In the genomic region with DNA sequence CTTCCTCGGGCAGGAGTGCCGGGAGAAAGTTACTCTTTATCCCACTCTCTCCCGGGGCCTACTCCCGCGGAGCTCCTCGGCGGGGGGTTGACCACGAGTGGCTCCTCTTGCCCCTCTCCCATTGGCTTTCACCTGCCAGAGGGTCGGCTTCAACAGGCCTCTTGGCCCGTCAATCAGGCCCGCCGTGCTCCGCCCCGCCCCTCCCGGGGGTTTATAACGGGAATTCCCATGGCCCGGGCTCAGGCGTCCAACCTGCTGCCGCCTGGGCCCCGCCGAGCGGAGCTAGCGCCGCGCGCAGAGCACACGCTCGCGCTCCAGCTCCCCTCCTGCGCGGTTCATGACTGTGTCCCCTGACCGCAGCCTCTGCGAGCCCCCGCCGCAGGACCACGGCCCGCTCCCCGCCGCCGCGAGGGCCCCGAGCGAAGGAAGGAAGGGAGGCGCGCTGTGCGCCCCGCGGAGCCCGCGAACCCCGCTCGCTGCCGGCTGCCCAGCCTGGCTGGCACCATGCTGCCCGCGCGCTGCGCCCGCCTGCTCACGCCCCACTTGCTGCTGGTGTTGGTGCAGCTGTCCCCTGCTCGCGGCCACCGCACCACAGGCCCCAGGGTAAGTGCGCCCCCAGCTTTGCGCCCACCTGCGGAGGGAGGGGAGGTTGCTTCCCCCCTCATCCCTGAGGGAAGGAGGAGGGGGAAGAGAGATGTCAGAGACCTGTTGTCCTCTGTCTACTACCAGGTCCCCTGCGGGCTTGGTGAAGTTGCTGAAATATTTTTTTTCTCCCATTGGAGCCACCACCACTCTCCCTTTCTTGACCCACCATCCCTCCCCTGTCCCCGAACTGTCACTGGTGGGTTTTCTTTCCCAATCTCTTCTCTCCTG, we compare ENCODE assay signal across 9 cellular contexts. TPM values are rescaled to one million over a fixed set of nuclear protein-coding genes. Genes with fewer than 3 reads are reported as not detected.
DNase-seq lines count a peak whose midpoint lies in the region; ATAC-seq lines count a peak whose summit lies in the region.
"Had no signal": no experiment of that assay in that cellular context is flagged by ENCODE, and none has a peak within 500 bp of the region (broad histone marks: within the 10 kb centered on the region; RNA-seq: fewer than 3 reads in every experiment).

A gene with protein sequence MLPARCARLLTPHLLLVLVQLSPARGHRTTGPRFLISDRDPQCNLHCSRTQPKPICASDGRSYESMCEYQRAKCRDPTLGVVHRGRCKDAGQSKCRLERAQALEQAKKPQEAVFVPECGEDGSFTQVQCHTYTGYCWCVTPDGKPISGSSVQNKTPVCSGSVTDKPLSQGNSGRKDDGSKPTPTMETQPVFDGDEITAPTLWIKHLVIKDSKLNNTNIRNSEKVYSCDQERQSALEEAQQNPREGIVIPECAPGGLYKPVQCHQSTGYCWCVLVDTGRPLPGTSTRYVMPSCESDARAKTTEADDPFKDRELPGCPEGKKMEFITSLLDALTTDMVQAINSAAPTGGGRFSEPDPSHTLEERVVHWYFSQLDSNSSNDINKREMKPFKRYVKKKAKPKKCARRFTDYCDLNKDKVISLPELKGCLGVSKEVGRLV (plus strand): TSS at position 242 of the 873 bp plus-strand sequence. CDS start 263 bp downstream, at position 505.

- H3K4me2 ChIP-seq in mesenchymal stem cell (ENCODE audit: low read length, poor library complexity, severe bottlenecking), result peak within 1 kb of the TSS; percentile 83

- no peak within 1 kb of the TSS for H2AK5ac ChIP-seq in mesenchymal stem cell (ENCODE audit: low read length, severe bottlenecking)

- no peak within 1 kb of the TSS for H3K23ac ChIP-seq in mesenchymal stem cell (ENCODE audit: low read length in 2 of 2)

- H3K4me3 ChIP-seq in mesenchymal stem cell (ENCODE audit: insufficient read depth in 1 of 2, low read depth in 1 of 2, low read length in 2 of 2), result peak within 1 kb of the TSS; percentile 69 to 82
- H3K4me3 ChIP-seq: SJSA1 had no signal

- H2BK12ac ChIP-seq in mesenchymal stem cell (ENCODE audit: low read length in 2 of 2), result no peak within 1 kb of the TSS

- no peak within 1 kb of the TSS for H4K8ac ChIP-seq in mesenchymal stem cell (ENCODE audit: low read length)

- no peaks in the 10 kb centered on the region for H3K36me3 ChIP-seq in mesenchymal stem cell (ENCODE audit: control insufficient read depth in 1 of 2, insufficient read depth in 2 of 2, low read depth in 1 of 2, low read length in 2 of 2)
- H3K36me3 ChIP-seq: SJSA1 had no signal

- H3K27ac ChIP-seq in mesenchymal stem cell (ENCODE audit: low read length, poor library complexity, severe bottlenecking) (no peak within 1 kb of the TSS), temporal lobe (ENCODE audit: low read depth, low read length) (no peak within 1 kb of the TSS)
- H3K27ac ChIP-seq: SJSA1 had no signal

- CTCF ChIA-PET in activated CD4-positive, alpha-beta T cell treated with anti-CD3 and anti-CD28 coated beads for 36 hours (lab: Charles Lee), result interaction anchor here (1.1 kb wide), 1 partner anchor 135 kb away, joined by 3 read pairs; no protein-coding TSS in a partner anchor

- intact Hi-C loops in activated CD4-positive, alpha-beta T cell treated with anti-CD3 and anti-CD28 coated beads for 36 hours (cut with DNase I, micrococcal nuclease), result loop anchor here in 1 of 2 experiments (5.0 kb wide), 1 partner anchor 148 kb away; no protein-coding TSS in a partner anchor

- 4% methylated on average over 64 of the region's 67 CpGs for WGBS in mesenchymal stem cell

- H3K27me3 ChIP-seq in mesenchymal stem cell (ENCODE audit: control insufficient read depth in 1 of 2, insufficient read depth in 1 of 2, low read length in 2 of 2), result peaks cover 0 to 28% of the 10 kb centered on the region in 2 experiments

- no peak within 1 kb of the TSS for H2BK120ac ChIP-seq in mesenchymal stem cell (ENCODE audit: low read depth, low read length)

- POLR2A ChIA-PET in activated CD4-positive, alpha-beta T cell treated with anti-CD3 and anti-CD28 coated beads for 36 hours (lab: Charles Lee), result no interaction called here

- no peaks in the 10 kb centered on the region for H3K9me3 ChIP-seq in mesenchymal stem cell (ENCODE audit: control insufficient read depth, low read length)
- H3K9me3 ChIP-seq: SJSA1 had no signal

- no peak within 1 kb of the TSS for H3K27ac Mint-ChIP-seq in activated CD4-positive, alpha-beta T cell treated with anti-CD3 and anti-CD28 coated beads for 36 hours

- H3K79me1 ChIP-seq in mesenchymal stem cell (replicated peaks; ENCODE audit: low read length, poor library complexity, severe bottlenecking), result no peaks in the 10 kb centered on the region

- H2BK5ac ChIP-seq in mesenchymal stem cell (ENCODE audit: low read depth, low read length, poor library complexity, severe bottlenecking), result no peak within 1 kb of the TSS

- H3K18ac ChIP-seq in mesenchymal stem cell (ENCODE audit: low read depth in 1 of 2, low read length in 2 of 2), result no peak within 1 kb of the TSS

- peak; percentile 64 for DNase-seq in activated CD4-positive, alpha-beta T cell treated with anti-CD3 and anti-CD28 coated beads for 36 hours
- DNase-seq in activated CD4-positive, alpha-beta T cell treated with anti-CD3 and anti-CD28 coated beads for 1 hour, result no peak
- DNase-seq in NCI-H748 treated with DMSO at 0.1 percent for 48 hours (lab: John Stamatoyannopoulos, UW), result peak; percentile 28
- peak; percentile 40 to 47 for DNase-seq in dermis microvascular lymphatic vessel endothelial cell (ENCODE audit: low read depth in 2 of 2)
- DNase-seq in mesenchymal stem cell, result peak; percentile 2
- DNase-seq in T1000 (lab: John Stamatoyannopoulos, UW), result no peak

- no peak within 1 kb of the TSS for H2BK15ac ChIP-seq in mesenchymal stem cell (ENCODE audit: low read depth, poor library complexity, severe bottlenecking)

- H3K14ac ChIP-seq in mesenchymal stem cell (ENCODE audit: low read length in 2 of 2), result no peak within 1 kb of the TSS

- H3K4me1 Mint-ChIP-seq in activated CD4-positive, alpha-beta T cell treated with anti-CD3 and anti-CD28 coated beads for 36 hours, result no peaks in the 10 kb centered on the region

- H2AFZ ChIP-seq in mesenchymal stem cell (ENCODE audit: low read depth, low read length), result no peak within 1 kb of the TSS

- peak; percentile 80 for ATAC-seq in activated CD4-positive, alpha-beta T cell treated with anti-CD3 and anti-CD28 coated beads for 36 hours
- no peak for ATAC-seq in GM21526 (IDR thresholded peaks at IDR 0.05; ENCODE audit: low FRiP score, unreplicated experiment)

- no peak within 1 kb of the TSS for H4K91ac ChIP-seq in mesenchymal stem cell (ENCODE audit: low read length)

- H3K27me3 Mint-ChIP-seq in activated CD4-positive, alpha-beta T cell treated with anti-CD3 and anti-CD28 coated beads for 36 hours, result peaks cover 53% of the 10 kb centered on the region

- H3K9ac ChIP-seq in mesenchymal stem cell (ENCODE audit: low read length), result peak within 1 kb of the TSS; percentile 61

- H3K4me1 ChIP-seq in mesenchymal stem cell (ENCODE audit: control insufficient read depth, insufficient read depth, low read depth, low read length), result peaks cover 10% of the 10 kb centered on the region
- H3K4me1 ChIP-seq: SJSA1 had no signal

- no peak within 1 kb of the TSS for H3K4me3 Mint-ChIP-seq in activated CD4-positive, alpha-beta T cell treated with anti-CD3 and anti-CD28 coated beads for 36 hours

- no peaks in the 10 kb centered on the region for H3K36me3 Mint-ChIP-seq in activated CD4-positive, alpha-beta T cell treated with anti-CD3 and anti-CD28 coated beads for 36 hours (ENCODE audit: low read depth)

- no peak within 1 kb of the TSS for H3K4ac ChIP-seq in mesenchymal stem cell (ENCODE audit: low read depth in 1 of 2, low read length in 2 of 2)

- no peaks in the 10 kb centered on the region for H3K9me3 Mint-ChIP-seq in activated CD4-positive, alpha-beta T cell treated with anti-CD3 and anti-CD28 coated beads for 36 hours (ENCODE audit: low read depth)

RNA-seq across cellular contexts. Expression of the gene that starts here (rescaled TPM):
- not detected for total RNA-seq in activated CD4-positive, alpha-beta T cell treated with anti-CD3 and anti-CD28 coated beads for 36 hours
- 0.90 and 2.3 TPM in 2 replicates for total RNA-seq in dermis microvascular lymphatic vessel endothelial cell
- 0.10 TPM for polyA plus RNA-seq in mesenchymal stem cell (2013, experiment 1 of 2)
- polyA plus RNA-seq in mesenchymal stem cell (2013, experiment 2 of 2), result 0.07 TPM
- total RNA-seq in temporal lobe, result 22.6 TPM
- total RNA-seq: SJSA1 had no signal

Comparison
In these comparisons a context has a peak if more than half of its experiments do, and no peak if none do; other contexts are left out.
1. Peak in DNase-seq and ATAC-seq in activated CD4-positive, alpha-beta T cell treated with anti-CD3 and anti-CD28 coated beads for 36 hours; RNA of the gene not detected or under 1 TPM.
2. DNase-seq: peak in NCI-H748 treated with DMSO at 0.1 percent for 48 hours (single experiment), dermis microvascular lymphatic vessel endothelial cell (2 of 2) and mesenchymal stem cell (single experiment); none in activated CD4-positive, alpha-beta T cell treated with anti-CD3 and anti-CD28 coated beads for 1 hour (single experiment) and T1000 (single experiment).